ENCODE assay signal across 20 cellular contexts in the genomic region with DNA sequence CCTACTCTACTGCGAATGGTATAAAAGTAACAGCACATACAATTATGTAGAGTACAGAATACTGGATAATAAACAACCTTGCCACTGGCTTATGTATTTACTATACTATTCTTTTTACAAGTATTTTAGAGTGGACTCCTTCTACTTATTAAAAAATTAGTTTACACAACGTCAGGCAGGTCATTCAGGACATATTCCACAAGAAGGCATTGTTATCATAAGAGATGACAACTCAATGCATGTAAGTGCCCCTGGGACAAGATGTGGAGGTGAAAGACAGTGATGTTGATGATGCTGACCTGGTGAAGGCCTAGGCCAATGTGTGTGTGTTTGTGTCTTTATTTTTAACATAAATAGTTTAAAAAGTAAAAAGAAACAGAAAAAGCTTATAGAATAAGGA.
"Had no signal": no experiment of that assay in that cellular context is flagged by ENCODE, and none has a peak within 500 bp of the region (broad histone marks: within the 10 kb centered on the region; RNA-seq: fewer than 3 reads in every experiment).

No MANE protein-coding gene starts in this region.

- ATAC-seq: activated CD8-positive, alpha-beta memory T cell treated with anti-CD3 and anti-CD28 coated beads, Interleukin-2, amount 10 ng/mL, durations not matched to agents 7 days and 5 days; effector memory CD8-positive, alpha-beta T cell; mucosa of descending colon; psoas muscle; right cardiac atrium had no signal

- H3K4me1 Mint-ChIP-seq: activated CD4-positive, alpha-beta memory T cell treated with anti-CD3 and anti-CD28 coated beads, Interleukin-2, amount 10 ng/mL, durations not matched to agents 7 days and 5 days; activated CD8-positive, alpha-beta memory T cell treated with anti-CD3 and anti-CD28 coated beads, Interleukin-2, amount 10 ng/mL, durations not matched to agents 7 days and 5 days; activated naive CD8-positive, alpha-beta T cell treated with anti-CD3 and anti-CD28 coated beads, Interleukin-2, amount 10 ng/mL, durations not matched to agents 7 days and 5 days; memory B cell; naive B cell had no signal

- H3K27ac Mint-ChIP-seq: activated CD4-positive, alpha-beta memory T cell treated with anti-CD3 and anti-CD28 coated beads, Interleukin-2, amount 10 ng/mL, durations not matched to agents 7 days and 5 days; activated CD8-positive, alpha-beta memory T cell treated with anti-CD3 and anti-CD28 coated beads, Interleukin-2, amount 10 ng/mL, durations not matched to agents 7 days and 5 days; activated naive CD8-positive, alpha-beta T cell treated with anti-CD3 and anti-CD28 coated beads, Interleukin-2, amount 10 ng/mL, durations not matched to agents 7 days and 5 days; effector memory CD8-positive, alpha-beta T cell; memory B cell; naive B cell had no signal

- H3K36me3 Mint-ChIP-seq: activated CD8-positive, alpha-beta memory T cell treated with anti-CD3 and anti-CD28 coated beads, Interleukin-2, amount 10 ng/mL, durations not matched to agents 7 days and 5 days; activated naive CD8-positive, alpha-beta T cell treated with anti-CD3 and anti-CD28 coated beads, Interleukin-2, amount 10 ng/mL, durations not matched to agents 7 days and 5 days; memory B cell; naive B cell had no signal

- DNase-seq: activated CD4-positive, alpha-beta memory T cell treated with anti-CD3 and anti-CD28 coated beads, Interleukin-2, amount 10 ng/mL, durations not matched to agents 7 days and 5 days; activated CD4-positive, alpha-beta T cell treated with anti-CD3 and anti-CD28 coated beads for 48 hours; activated CD4-positive, CD25-positive, alpha-beta regulatory T cell; activated CD8-positive, alpha-beta memory T cell treated with anti-CD3 and anti-CD28 coated beads, Interleukin-2, amount 10 ng/mL, durations not matched to agents 7 days and 5 days; activated naive CD4-positive, alpha-beta T cell treated with Interleukin-2 at 50 U/mL for 16 hours; activated naive CD8-positive, alpha-beta T cell treated with anti-CD3 and anti-CD28 coated beads, Interleukin-2, amount 10 ng/mL, durations not matched to agents 7 days and 5 days; amygdala; dermis blood vessel endothelial cell; effector memory CD8-positive, alpha-beta T cell; foreskin fibroblast; mucosa of descending colon; naive B cell; ovary; psoas muscle; right cardiac atrium; stimulated activated CD4-positive, alpha-beta T cell treated with anti-CD3 and anti-CD28 coated beads, Interleukin-2, amount 100 ng/mL, for 24 hours; stimulated activated naive CD4-positive, alpha-beta T cell treated with Interleukin-2 at 50 U/mL for 16 hours; thyroid gland had no signal

- H3K27me3 Mint-ChIP-seq: activated CD4-positive, alpha-beta memory T cell treated with anti-CD3 and anti-CD28 coated beads, Interleukin-2, amount 10 ng/mL, durations not matched to agents 7 days and 5 days; activated CD8-positive, alpha-beta memory T cell treated with anti-CD3 and anti-CD28 coated beads, Interleukin-2, amount 10 ng/mL, durations not matched to agents 7 days and 5 days; activated naive CD8-positive, alpha-beta T cell treated with anti-CD3 and anti-CD28 coated beads, Interleukin-2, amount 10 ng/mL, durations not matched to agents 7 days and 5 days; effector memory CD8-positive, alpha-beta T cell; memory B cell; naive B cell had no signal

- H3K4me3 Mint-ChIP-seq: activated CD4-positive, alpha-beta memory T cell treated with anti-CD3 and anti-CD28 coated beads, Interleukin-2, amount 10 ng/mL, durations not matched to agents 7 days and 5 days; activated CD8-positive, alpha-beta memory T cell treated with anti-CD3 and anti-CD28 coated beads, Interleukin-2, amount 10 ng/mL, durations not matched to agents 7 days and 5 days; activated naive CD8-positive, alpha-beta T cell treated with anti-CD3 and anti-CD28 coated beads, Interleukin-2, amount 10 ng/mL, durations not matched to agents 7 days and 5 days; effector memory CD8-positive, alpha-beta T cell; memory B cell; naive B cell; neural crest cell had no signal
